Comparison of ENCODE assay signal across 11 cellular contexts in genomic region chr6:139577991-139578604, GRCh38.
A peak's percentile ranks its signal among the peaks of the same experiment; 100 is the strongest.
DNase-seq lines count a peak whose midpoint lies in the region; ATAC-seq and FAIRE-seq lines count a peak whose summit lies in the region.
"Had no signal": no experiment of that assay in that cellular context is flagged by ENCODE, and none has a peak within 500 bp of the region (broad histone marks: within the 10 kb centered on the region; RNA-seq: fewer than 3 reads in every experiment).

No MANE protein-coding gene starts in this region.

- no peak overlapping the region for H3K4ac ChIP-seq in trophoblast cell (ENCODE audit: low read depth, low read length)

- H3K27ac ChIP-seq in trophoblast cell (ENCODE audit: low read depth, low read length), result peak overlapping the region; percentile 45

- no peak overlapping the region for H3K4me2 ChIP-seq in trophoblast cell (ENCODE audit: low read length)

- H2BK5ac ChIP-seq in trophoblast cell (ENCODE audit: low read depth, low read length, poor library complexity), result no peak overlapping the region

- no peak overlapping the region for H4K12ac ChIP-seq in trophoblast cell (ENCODE audit: low read depth, low read length)

- DNase-seq in DMS79 (lab: John Stamatoyannopoulos, UW), result peak; percentile 54
- DNase-seq in RCC 7860 (ENCODE audit: low spot score), result peak; percentile 96
- DNase-seq in fibroblast of gingiva (ENCODE audit: low read depth), result peak; percentile 82
- peak in 1 of 2 donors; percentile 68 for DNase-seq in trophoblast cell
- DNase-seq in activated CD4-positive, CD25-positive, alpha-beta regulatory T cell treated with anti-CD3 and anti-CD28 coated beads, Interleukin-2, amount 50 U/mL, for 72 hours, result no peak
- no peak for DNase-seq in OCI-M2 (lab: John Stamatoyannopoulos, UW; ENCODE audit: unreplicated experiment)
- DNase-seq: activated naive CD4-positive, alpha-beta T cell treated with anti-CD3 and anti-CD28 coated beads, Interleukin-2, amount 10 ng/mL, durations not matched to agents 7 days and 5 days; NCI-H446; occipital lobe had no signal

- WGBS in trophoblast cell (ENCODE audit: extremely low coverage, insufficient coverage, insufficient read length), result no CpG with 5 or more reads among the region's 4 CpGs

- H3K18ac ChIP-seq in trophoblast cell (ENCODE audit: low read length), result no peak overlapping the region

- H3K9me3 ChIP-seq in trophoblast cell (ENCODE audit: insufficient read depth, low read depth, low read length), result no peaks in the 10 kb centered on the region

- FAIRE-seq in RCC 7860 (lab: Jason Lieb, UNC), result peak; percentile 93

- H2BK12ac ChIP-seq in trophoblast cell (ENCODE audit: low read length), result no peak overlapping the region

- H3K23ac ChIP-seq in trophoblast cell (ENCODE audit: low read length), result no peak overlapping the region

- no peak overlapping the region for H3K9ac ChIP-seq in trophoblast cell (ENCODE audit: low read length)

- ATAC-seq in GM18870 (IDR thresholded peaks at IDR 0.05; ENCODE audit: unreplicated experiment), result no peak
- ATAC-seq in GM19452 (IDR thresholded peaks at IDR 0.05; ENCODE audit: unreplicated experiment), result no peak

- H3K79me1 ChIP-seq in trophoblast cell (ENCODE audit: low read length), result peaks cover 16% of the 10 kb centered on the region

- no peak overlapping the region for H4K8ac ChIP-seq in trophoblast cell (ENCODE audit: low read depth, low read length)

- no peaks in the 10 kb centered on the region for H3K36me3 ChIP-seq in trophoblast cell (ENCODE audit: control insufficient read depth in 1 of 2, insufficient read depth in 2 of 2, low read length in 2 of 2)

- H4K91ac ChIP-seq in trophoblast cell (ENCODE audit: low read depth, low read length), result peak overlapping the region; percentile 49

- no peak overlapping the region for H2AK5ac ChIP-seq in trophoblast cell (ENCODE audit: low read length)

- H2BK120ac ChIP-seq in trophoblast cell (ENCODE audit: insufficient read depth, low read length, poor library complexity), result no peak overlapping the region

- peaks cover 3 to 15% of the 10 kb centered on the region in 2 experiments for H3K4me1 ChIP-seq in trophoblast cell (ENCODE audit: control insufficient read depth in 1 of 2, insufficient read depth in 2 of 2, low read length in 2 of 2)

- no peak overlapping the region for H3K4me3 ChIP-seq in trophoblast cell (ENCODE audit: low read depth, low read length)

- no peaks in the 10 kb centered on the region for H3K79me2 ChIP-seq in trophoblast cell (ENCODE audit: control insufficient read depth, insufficient read depth, low read length, poor library complexity)

- H2AFZ ChIP-seq in trophoblast cell (ENCODE audit: insufficient read depth, low read length, poor library complexity), result peak overlapping the region; percentile 39

- H3K27me3 ChIP-seq in trophoblast cell (ENCODE audit: insufficient read depth, low read length), result no peaks in the 10 kb centered on the region

- no peak overlapping the region for H3K14ac ChIP-seq in trophoblast cell (ENCODE audit: low read length)

Comparison
In these comparisons a context has a peak if more than half of its experiments do, and no peak if none do; other contexts are left out.
1. DNase-seq: peak in DMS79 (single experiment), RCC 7860 (single experiment) and fibroblast of gingiva (single experiment); none in activated CD4-positive, CD25-positive, alpha-beta regulatory T cell treated with anti-CD3 and anti-CD28 coated beads, Interleukin-2, amount 50 U/mL, for 72 hours (single experiment) and OCI-M2 (single experiment).